In genomic region chr4:79917246-79917645, GRCh38 we compare ENCODE assay signal across 8 cellular contexts.
DNase-seq lines count a peak whose midpoint lies in the region; ATAC-seq, FAIRE-seq and TF ChIP-seq lines count a peak whose summit lies in the region.

No MANE protein-coding gene starts in this region.

- no peaks in the 10 kb centered on the region for H3K36me3 Mint-ChIP-seq in stimulated activated naive B cell treated with anti-CD40 and anti-IgM and Interleukin-4, amounts not matched to agents 10 μg/mL and 1 μg/mL and 100 μg/mL, for 72 hours

- intact Hi-C loops in kidney (cut with DNase I) = no loop called here

- TF ChIP-seq CTCF in kidney (IDR thresholded peaks at IDR 0.05; ENCODE audit: borderline replicate concordance, extremely low read depth, insufficient read depth) = peak; percentile 39

- no peaks in the 10 kb centered on the region for H3K27me3 ChIP-seq in adipocyte (replicated peaks; ENCODE audit: control insufficient read depth, insufficient read depth, low read length)

- no peak overlapping the region for H3K27ac ChIP-seq in kidney (ENCODE audit: low read depth in 2 of 2, low read length in 2 of 2)

- H3K4me1 ChIP-seq in adipocyte (ENCODE audit: control insufficient read depth, insufficient read depth, low read length) = peaks cover 26% of the 10 kb centered on the region
- no peaks in the 10 kb centered on the region for H3K4me1 ChIP-seq in kidney (ENCODE audit: control insufficient read depth in 1 of 2, insufficient read depth in 1 of 2, low read depth in 1 of 2, low read length in 2 of 2)

- FAIRE-seq in kidney (lab: Jason Lieb, UNC) = no peak

- H3K4me3 ChIP-seq in adipocyte (ENCODE audit: low read length) = no peak overlapping the region
- H3K4me3 ChIP-seq in kidney (ENCODE audit: low read length in 2 of 2) = no peak overlapping the region

- ATAC-seq in GM19372 (IDR thresholded peaks at IDR 0.05; ENCODE audit: low read depth, unreplicated experiment) = peak; percentile 80
- peak; percentile 58 for ATAC-seq in HG03460 (IDR thresholded peaks at IDR 0.05; ENCODE audit: unreplicated experiment)
- peak; percentile 69 to 73 for ATAC-seq in stimulated activated naive B cell treated with anti-CD40 and anti-IgM and Interleukin-4, amounts not matched to agents 10 μg/mL and 1 μg/mL and 100 μg/mL, for 72 hours (replicated peaks)

- DNase-seq in CMK (ENCODE audit: low read depth) = peak; percentile 32
- DNase-seq in SK-N-DZ (ENCODE audit: low spot score) = peak; percentile 43
- DNase-seq in adipocyte (ENCODE audit: low read depth) = peak; percentile 17
- no peak for DNase-seq in kidney
- peak; percentile 26 for DNase-seq in stimulated activated naive B cell treated with anti-CD40 and anti-IgM and Interleukin-4, amounts not matched to agents 10 μg/mL and 1 μg/mL and 100 μg/mL, for 72 hours
- no peak for DNase-seq in NCI-H510A (lab: John Stamatoyannopoulos, UW)

- no peaks in the 10 kb centered on the region for H3K9me3 ChIP-seq in adipocyte (ENCODE audit: control insufficient read depth, low read length)
- H3K9me3 ChIP-seq in kidney (ENCODE audit: control insufficient read depth in 1 of 2, low read length in 2 of 2) = no peaks in the 10 kb centered on the region

- H3K9ac ChIP-seq in adipocyte (ENCODE audit: low read length) = no peak overlapping the region
- H3K9ac ChIP-seq in kidney (ENCODE audit: low read length in 2 of 2) = no peak overlapping the region

- H3K27ac Mint-ChIP-seq in stimulated activated naive B cell treated with anti-CD40 and anti-IgM and Interleukin-4, amounts not matched to agents 10 μg/mL and 1 μg/mL and 100 μg/mL, for 72 hours = no peak overlapping the region

- H3K4me1 Mint-ChIP-seq in stimulated activated naive B cell treated with anti-CD40 and anti-IgM and Interleukin-4, amounts not matched to agents 10 μg/mL and 1 μg/mL and 100 μg/mL, for 72 hours = peaks cover 3 to 13% of the 10 kb centered on the region in 2 donors

- H3K36me3 ChIP-seq in adipocyte (ENCODE audit: control insufficient read depth, insufficient read depth, low read length, severe bottlenecking) (peaks cover 3% of the 10 kb centered on the region), kidney (ENCODE audit: control insufficient read depth in 1 of 2, insufficient read depth in 2 of 2, low read length in 2 of 2) (no peaks in the 10 kb centered on the region)

- no peaks in the 10 kb centered on the region for H3K9me3 Mint-ChIP-seq in stimulated activated naive B cell treated with anti-CD40 and anti-IgM and Interleukin-4, amounts not matched to agents 10 μg/mL and 1 μg/mL and 100 μg/mL, for 72 hours

- H3K27me3 Mint-ChIP-seq in stimulated activated naive B cell treated with anti-CD40 and anti-IgM and Interleukin-4, amounts not matched to agents 10 μg/mL and 1 μg/mL and 100 μg/mL, for 72 hours = no peaks in the 10 kb centered on the region

- no peak overlapping the region for H3K4me3 Mint-ChIP-seq in stimulated activated naive B cell treated with anti-CD40 and anti-IgM and Interleukin-4, amounts not matched to agents 10 μg/mL and 1 μg/mL and 100 μg/mL, for 72 hours

Comparison
In these comparisons a context has a peak if more than half of its experiments do, and no peak if none do; other contexts are left out.
1. DNase-seq: peak in CMK (single experiment), SK-N-DZ (single experiment), adipocyte (single experiment) and stimulated activated naive B cell treated with anti-CD40 and anti-IgM and Interleukin-4, amounts not matched to agents 10 μg/mL and 1 μg/mL and 100 μg/mL, for 72 hours (single experiment); none in kidney (single experiment) and NCI-H510A (single experiment).
2. Peak in every context shown above with its lines, with median percentiles within 50 percentile points of each other: ATAC-seq.